8 cellular contexts compared by ENCODE assay signal in the genomic region with DNA sequence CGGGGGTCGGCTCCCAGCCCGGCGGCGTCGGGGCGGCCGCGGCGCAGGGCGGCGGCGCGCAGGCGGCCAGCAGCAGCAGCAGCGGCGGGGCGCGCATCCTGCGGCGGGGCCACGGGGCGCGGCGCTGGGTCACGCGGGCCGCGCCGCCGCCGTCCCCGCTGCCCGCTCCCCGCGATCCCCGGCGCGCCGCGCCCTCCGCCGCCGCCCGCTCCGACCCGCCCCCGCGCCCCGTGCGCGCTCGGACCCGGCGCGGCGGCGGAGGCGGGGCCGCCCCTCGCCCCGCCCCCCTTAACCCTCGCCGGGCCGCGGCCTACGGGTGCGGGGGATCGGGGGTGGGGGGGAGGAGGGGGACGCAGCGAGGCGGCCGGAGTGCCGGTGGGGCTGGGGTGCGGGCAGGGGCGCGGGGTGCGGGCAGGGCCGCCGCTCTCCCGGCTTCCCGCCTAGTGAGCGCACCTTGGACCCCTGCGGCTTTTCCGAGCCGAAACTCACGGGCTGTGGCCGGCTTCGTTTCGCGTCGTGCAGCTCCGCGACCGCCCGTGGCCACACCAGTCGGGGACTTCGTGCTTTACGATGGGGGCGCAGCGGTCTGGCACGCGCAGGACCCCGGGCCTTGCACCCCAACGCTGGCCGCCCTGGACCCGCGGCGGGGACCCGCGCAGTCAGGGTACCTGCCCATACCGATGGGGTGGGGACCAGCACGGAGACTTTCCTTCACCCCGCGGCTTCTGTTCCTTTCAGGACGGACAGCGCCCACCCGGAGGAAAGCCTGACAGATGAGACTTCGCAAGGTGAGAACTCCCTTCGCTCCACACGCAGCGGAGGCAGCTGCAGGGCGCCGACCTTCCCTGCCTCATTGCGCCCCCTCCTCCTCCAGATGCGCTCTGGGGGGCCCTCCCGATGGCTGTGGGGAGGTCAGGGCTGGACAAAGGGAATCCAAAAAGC. TPM values are rescaled to one million over a fixed set of nuclear protein-coding genes. Genes with fewer than 3 reads are reported as not detected.
DNase-seq lines count a peak whose midpoint lies in the region; ATAC-seq and TF ChIP-seq lines count a peak whose summit lies in the region.

A gene (minus strand): TSS at position 217 of the 942 bp plus-strand sequence. CDS start 120 bp downstream, at position 97.

- H3K79me2 ChIP-seq in KMS-11 (ENCODE audit: insufficient read depth, low read depth): no peaks in the 10 kb centered on the region

- intact Hi-C loops in CD4-positive, alpha-beta memory T cell (cut with micrococcal nuclease): loop anchor here (2.0 kb wide), 2 partner anchors 15 to 25 kb away; a partner anchor contains a TSS

- no peak within 1 kb of the TSS for H3K9ac ChIP-seq in KMS-11

- H3K36me3 ChIP-seq in CD4-positive, alpha-beta memory T cell (ENCODE audit: insufficient read depth, low read length): no peaks in the 10 kb centered on the region
- no peaks in the 10 kb centered on the region for H3K36me3 ChIP-seq in KMS-11 (ENCODE audit: insufficient read depth)
- H3K36me3 ChIP-seq in effector memory CD4-positive, alpha-beta T cell (ENCODE audit: control insufficient read depth, insufficient read depth, low read length): no peaks in the 10 kb centered on the region

- H3K36me3 Mint-ChIP-seq in CD4-positive, alpha-beta memory T cell: no peaks in the 10 kb centered on the region
- no peaks in the 10 kb centered on the region for H3K36me3 Mint-ChIP-seq in nephron (ENCODE audit: low read depth)

- in situ Hi-C loops in ACHN (cut with HindIII; ENCODE audit: low pct_ligation_motif_present, low pct_unique_long_range_greater_than_20kb, low sequenced_read_pairs): no loop called here

- H3K4me1 ChIP-seq in CD4-positive, alpha-beta memory T cell (ENCODE audit: insufficient read depth, low read length): peaks cover 9% of the 10 kb centered on the region
- H3K4me1 ChIP-seq in KMS-11 (ENCODE audit: low read depth, poor library complexity, severe bottlenecking): peaks cover 32% of the 10 kb centered on the region
- H3K4me1 ChIP-seq in effector memory CD4-positive, alpha-beta T cell (ENCODE audit: control insufficient read depth, insufficient read depth, low read length, poor library complexity, severe bottlenecking): peaks cover 3% of the 10 kb centered on the region

- peaks cover 0 to 4% of the 10 kb centered on the region in 2 donors for H3K27me3 Mint-ChIP-seq in CD4-positive, alpha-beta memory T cell
- peaks cover 48% of the 10 kb centered on the region for H3K27me3 Mint-ChIP-seq in nephron (ENCODE audit: low read depth)

- CTCF ChIA-PET in CD4-positive, alpha-beta memory T cell (lab: Charles Lee; ENCODE audit: partially characterized antibody): no interaction called here

- no peak within 1 kb of the TSS for H3K4me2 ChIP-seq in KMS-11

- H3K4me3 ChIP-seq in CD4-positive, alpha-beta memory T cell (ENCODE audit: low read length in 2 of 2): no peak within 1 kb of the TSS
- H3K4me3 ChIP-seq in KMS-11 (IDR thresholded peaks at IDR 0.05; ENCODE audit: insufficient read depth, low read depth, low read length): no peak within 1 kb of the TSS
- H3K4me3 ChIP-seq in effector memory CD4-positive, alpha-beta T cell (ENCODE audit: insufficient read depth, low read depth, low read length, poor library complexity, severe bottlenecking): peak within 1 kb of the TSS; percentile 56

- no peak within 1 kb of the TSS for H3K27ac ChIP-seq in CD4-positive, alpha-beta memory T cell (ENCODE audit: low read depth, low read length)
- H3K27ac ChIP-seq in KMS-11: no peak within 1 kb of the TSS
- H3K27ac ChIP-seq in effector memory CD4-positive, alpha-beta T cell (ENCODE audit: insufficient read depth, low read length, poor library complexity, severe bottlenecking): no peak within 1 kb of the TSS

- no peaks in the 10 kb centered on the region for H4K20me1 ChIP-seq in KMS-11 (ENCODE audit: insufficient read depth)

- H2AFZ ChIP-seq in KMS-11 (ENCODE audit: low read depth): peak within 1 kb of the TSS; percentile 30; the same call in 1 of the 2 replicates

- POLR2A ChIA-PET in CD4-positive, alpha-beta memory T cell (lab: Charles Lee; ENCODE audit: partially characterized antibody): interaction anchor here (5.8 kb wide), 1 partner anchor 14 kb away, joined by 43 read pairs; a partner anchor contains a TSS

- TF ChIP-seq CTCF in KMS-11 (conservative IDR thresholded peaks at IDR 0.05; ENCODE audit: low read depth, low read length): no peak
- TF ChIP-seq CTCF in nephron (IDR thresholded peaks at IDR 0.05; ENCODE audit: unreplicated experiment in 3 of 3): no peak

- H3K27ac Mint-ChIP-seq in CD4-positive, alpha-beta memory T cell: peak within 1 kb of the TSS in 1 of 7 donors; percentile 46
- no peak within 1 kb of the TSS for H3K27ac Mint-ChIP-seq in nephron

- H3K9me3 ChIP-seq in CD4-positive, alpha-beta memory T cell (ENCODE audit: control insufficient read depth in 1 of 2, low read length in 2 of 2): no peaks in the 10 kb centered on the region
- H3K9me3 ChIP-seq in effector memory CD4-positive, alpha-beta T cell (ENCODE audit: control insufficient read depth, low read length): no peaks in the 10 kb centered on the region

- peak in 1 of 5 donors; percentile 43 for DNase-seq in CD4-positive, alpha-beta memory T cell
- no peak for DNase-seq in effector memory CD4-positive, alpha-beta T cell
- DNase-seq in ACHN (no peak), A172 (ENCODE audit: low spot score) (no peak)

- H3K9me3 Mint-ChIP-seq in CD4-positive, alpha-beta memory T cell: peaks cover 0 to 2% (median 0%) of the 10 kb centered on the region in 8 donors
- H3K9me3 Mint-ChIP-seq in nephron: no peaks in the 10 kb centered on the region

- H3K4me1 Mint-ChIP-seq in CD4-positive, alpha-beta memory T cell: peaks cover 2 to 16% (median 4%) of the 10 kb centered on the region in 4 donors
- no peaks in the 10 kb centered on the region for H3K4me1 Mint-ChIP-seq in nephron

- ATAC-seq in HG03095 (IDR thresholded peaks at IDR 0.05; ENCODE audit: unreplicated experiment): no peak
- no peak for ATAC-seq in GM18502 (IDR thresholded peaks at IDR 0.05; ENCODE audit: poor library complexity, unreplicated experiment)

- H3K27me3 ChIP-seq in CD4-positive, alpha-beta memory T cell (ENCODE audit: insufficient read depth, low read length): no peaks in the 10 kb centered on the region
- H3K27me3 ChIP-seq in KMS-11 (ENCODE audit: insufficient read depth, low read depth): peaks cover 36% of the 10 kb centered on the region
- no peaks in the 10 kb centered on the region for H3K27me3 ChIP-seq in effector memory CD4-positive, alpha-beta T cell (replicated peaks; ENCODE audit: control insufficient read depth, insufficient read depth, low read length, poor library complexity, severe bottlenecking)

- H3K4me3 Mint-ChIP-seq in CD4-positive, alpha-beta memory T cell: peak within 1 kb of the TSS; percentile 69 to 85 (median 76)
- H3K4me3 Mint-ChIP-seq in nephron: peak within 1 kb of the TSS; percentile 79 to 85 (median 81)

RNA-seq across cellular contexts. Expression of the gene that starts here (rescaled TPM):
- total RNA-seq in CD4-positive, alpha-beta memory T cell: 1 to 10 TPM; 2.7 to 2.9 TPM
- polyA plus RNA-seq in CD4-positive, alpha-beta memory T cell: 1 to 10 TPM in 1 of 2 donors, under 1 TPM in 1; 0.72 to 1.3 TPM
- total RNA-seq in A172 (2014; rRNA removed; shearing (Covaris generic)): not detected in 2 replicates
